Comparison of ENCODE assay signal across 12 cellular contexts in genomic region chr6:44416103-44416502, GRCh38. TPM values are rescaled to one million over a fixed set of nuclear protein-coding genes. Genes with fewer than 3 reads are reported as not detected.
A peak's percentile ranks its signal among the peaks of the same experiment; 100 is the strongest.
DNase-seq lines count a peak whose midpoint lies in the region; ATAC-seq, FAIRE-seq and TF ChIP-seq lines count a peak whose summit lies in the region.
"Had no signal": no experiment of that assay in that cellular context is flagged by ENCODE, and none has a peak within 500 bp of the region (broad histone marks: within the 10 kb centered on the region; RNA-seq: fewer than 3 reads in every experiment).

No MANE protein-coding gene starts in this region.

- POLR2A ChIA-PET in A549 (lab: Yijun Ruan, JAX) = no interaction called here

- no peaks in the 10 kb centered on the region for H3K27me3 ChIP-seq in SJCRH30

- no peak for TF ChIP-seq RAD21 in A549 (conservative IDR thresholded peaks at IDR 0.05 in 1 of 2, IDR thresholded peaks at IDR 0.05 in 1 of 2)

- no peak for TF ChIP-seq POLR2A in A549 (IDR thresholded peaks at IDR 0.05; ENCODE audit: low read length)

- DNase-seq in A549 (ENCODE audit: low read depth in 1 of 2, low spot score in 1 of 2) = peak; percentile 4 to 22
- DNase-seq in GM04504 (ENCODE audit: low read depth) = peak; percentile 34
- peak; percentile 35 for DNase-seq in astrocyte of the spinal cord (ENCODE audit: low read depth, low spot score)
- DNase-seq in left lobe of liver (ENCODE audit: low spot score) = no peak
- no peak for DNase-seq in SJCRH30
- DNase-seq in activated naive CD4-positive, alpha-beta T cell (lab: John Stamatoyannopoulos, UW) = no peak
- no peak for DNase-seq in ecto neural progenitor cell (ENCODE audit: low spot score)
- DNase-seq: activated CD8-positive, alpha-beta memory T cell treated with anti-CD3 and anti-CD28 coated beads for 24 hours; Kasumi-1; NCI-H226; substantia nigra had no signal

- in situ Hi-C loops in astrocyte of the spinal cord (cut with HindIII; ENCODE audit: low sequenced_read_pairs) = no loop called here

- TF ChIP-seq CTCF in A549 (IDR thresholded peaks at IDR 0.05) (no peak), astrocyte of the spinal cord (IDR thresholded peaks at IDR 0.05; ENCODE audit: low read depth, low read length) (no peak)

- H3K27ac ChIP-seq in A549 (no peak overlapping the region), SJCRH30 (no peak overlapping the region)

- ATAC-seq in A549 = peak; percentile 54 to 65; a peak in 4 of 6 replicates
- ATAC-seq in left lobe of liver = peak; percentile 21
- ATAC-seq in HG02642 (IDR thresholded peaks at IDR 0.05; ENCODE audit: poor library complexity, unreplicated experiment) = no peak

- H3K4me1 ChIP-seq in A549 = peaks cover 17% of the 10 kb centered on the region
- H3K4me1 ChIP-seq in SJCRH30 = no peaks in the 10 kb centered on the region

- peaks cover 75% of the 10 kb centered on the region for H3K36me3 ChIP-seq in SJCRH30

- H3K4me3 ChIP-seq in A549 (no peak overlapping the region), astrocyte of the spinal cord (ENCODE audit: low read depth, low read length) (no peak overlapping the region), SJCRH30 (no peak overlapping the region)

- no peak for TF ChIP-seq EP300 in A549 (IDR thresholded peaks at IDR 0.05)

- FAIRE-seq in A549 (lab: Jason Lieb, UNC) = no peak

- H3K4me2 ChIP-seq in A549 = peak overlapping the region; percentile 56

- H3K9me3 ChIP-seq in A549 = no peaks in the 10 kb centered on the region
- no peaks in the 10 kb centered on the region for H3K9me3 ChIP-seq in SJCRH30 (replicated peaks)

- CTCF ChIA-PET in A549 (lab: Yijun Ruan, JAX) = interaction anchor here (0.9 to 1.2 kb wide), 2 partner anchors 15 to 59 kb away, joined by 3 read pairs; no protein-coding TSS in a partner anchor

TF ChIP-seq in A549, 52 proteins besides CTCF, POLR2A, EP300 and RAD21:
- TF ChIP-seq FOSL2 (IDR thresholded peaks at IDR 0.05) (no peak), FOSL2 (CRISPR knock-in tag; IDR thresholded peaks at IDR 0.05) (0 out of 2 replicates have a peak, but pooled peaks have one; percentile 14), MAX (IDR thresholded peaks at IDR 0.05) (no peak), EHMT2 (IDR thresholded peaks at IDR 0.05; ENCODE audit: low read depth) (no peak)

RNA-seq across cellular contexts. Expression of gene CDC5L, which starts 28.6 kb away (rescaled TPM):
- polyA plus RNA-seq in A549 (2011; rRNA removed) (14.4 and 20.5 TPM in 2 replicates), A549 (2017; fragmentation: RNase III; extraction: RNeasy Plus Mini Kit Qiagen cat#74134 plus additional on column Dnase treatment) (12.6 to 13.0 TPM (median 12.8 TPM) in 3 replicates)
- polyA plus RNA-seq in A549 (2012; cell fraction: cytosol; rRNA removed) = 3.6 and 3.9 TPM in 2 replicates
- 3.1 and 3.6 TPM in 2 replicates for polyA plus RNA-seq in A549 (2012; cell fraction: nucleus; rRNA removed)
- polyA minus RNA-seq in A549 (2011; rRNA and poly(A)+ RNA removed) = 10.7 and 10.8 TPM in 2 replicates
- 10.2 TPM for total RNA-seq in left lobe of liver
- total RNA-seq in SJCRH30 (2014; rRNA removed; shearing (Covaris generic)) = 42.3 and 45.2 TPM in 2 replicates

Comparison
In these comparisons a context has a peak if more than half of its experiments do, and no peak if none do; other contexts are left out.
1. DNase-seq: peak in A549 (2 of 2), GM04504 (single experiment) and astrocyte of the spinal cord (single experiment); none in left lobe of liver (single experiment), SJCRH30 (0 of 2), activated naive CD4-positive, alpha-beta T cell (0 of 4) and ecto neural progenitor cell (single experiment).